In the genomic region with DNA sequence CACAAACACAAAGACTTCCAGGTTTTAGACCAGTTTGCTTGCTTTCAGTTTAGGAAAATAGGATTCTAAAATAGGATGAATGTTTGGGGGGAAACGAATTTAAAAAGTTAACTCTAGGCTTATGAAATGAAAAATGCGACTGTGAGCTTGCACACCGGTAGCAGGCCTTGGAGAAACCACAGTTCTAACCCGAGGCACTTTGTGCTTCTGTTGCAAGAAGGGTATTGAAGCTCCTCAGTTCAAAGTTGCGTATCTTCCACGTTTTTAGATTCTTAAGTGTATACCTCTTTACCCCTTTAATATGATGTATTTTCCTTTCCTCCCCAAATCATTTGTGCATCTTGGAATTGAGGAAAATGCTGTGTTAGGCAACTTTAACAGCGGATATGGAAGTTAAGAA, we compare ENCODE assay signal across 9 cellular contexts. TPM values are rescaled to one million over a fixed set of nuclear protein-coding genes. Genes with fewer than 3 reads are reported as not detected.
DNase-seq lines count a peak whose midpoint lies in the region; ATAC-seq and TF ChIP-seq lines count a peak whose summit lies in the region.
"Had no signal": no experiment of that assay in that cellular context is flagged by ENCODE, and none has a peak within 500 bp of the region (broad histone marks: within the 10 kb centered on the region; RNA-seq: fewer than 3 reads in every experiment).

No MANE protein-coding gene starts in this region.

- H3K36me3 ChIP-seq in NT2/D1 (ENCODE audit: insufficient read depth, insufficient read length, low read length): peaks cover 64% of the 10 kb centered on the region
- no peaks in the 10 kb centered on the region for H3K36me3 ChIP-seq in ectodermal cell (ENCODE audit: control insufficient read depth, insufficient read depth, low read length)
- peaks cover 3 to 6% of the 10 kb centered on the region in 2 donors for H3K36me3 ChIP-seq in psoas muscle (ENCODE audit: insufficient read depth in 1 of 2, low read depth in 1 of 2)

- no peaks in the 10 kb centered on the region for H3K9me3 ChIP-seq in NT2/D1 (ENCODE audit: insufficient read depth, low read length)
- H3K9me3 ChIP-seq in ectodermal cell (ENCODE audit: control insufficient read depth, low read length): no peaks in the 10 kb centered on the region
- no peaks in the 10 kb centered on the region for H3K9me3 ChIP-seq in psoas muscle

- H3K4me1 ChIP-seq in NT2/D1 (ENCODE audit: insufficient read depth, insufficient read length): peaks cover 7% of the 10 kb centered on the region
- peaks cover 27% of the 10 kb centered on the region for H3K4me1 ChIP-seq in ectodermal cell (ENCODE audit: control insufficient read depth, insufficient read depth, low read length)
- H3K4me1 ChIP-seq in psoas muscle: peaks cover 56% of the 10 kb centered on the region

- intact Hi-C loops in psoas muscle (cut with DNase I): loop anchor here in 1 of 2 donors (5.0 to 10.0 kb wide), 2 partner anchors 48 to 131 kb away; no protein-coding TSS in a partner anchor

- DNase-seq in EH (ENCODE audit: low read depth) (peak; percentile 7), NT2/D1 (ENCODE audit: low read depth, low spot score) (no peak), psoas muscle (no peak), SW480 (ENCODE audit: low spot score) (no peak), epidermal melanocyte (ENCODE audit: insufficient read length, low spot score) (no peak)
- DNase-seq: NCI-H748 treated with DMSO at 0.1 percent for 48 hours had no signal

- H3K27me3 ChIP-seq in NT2/D1 (ENCODE audit: insufficient read depth, insufficient read length): peaks cover 10% of the 10 kb centered on the region
- H3K27me3 ChIP-seq in ectodermal cell (ENCODE audit: control insufficient read depth, insufficient read depth, low read length, poor library complexity, severe bottlenecking): peaks cover 8% of the 10 kb centered on the region
- H3K27me3 ChIP-seq in psoas muscle (ENCODE audit: insufficient read depth in 3 of 3, low read length in 2 of 3): no peaks in the 10 kb centered on the region

- peak overlapping the region; percentile 63 for H3K9ac ChIP-seq in NT2/D1 (ENCODE audit: insufficient read length, low read depth)

- H3K4me3 ChIP-seq in NT2/D1 (ENCODE audit: insufficient read length, low read depth): peak overlapping the region; percentile 4
- H3K4me3 ChIP-seq in ectodermal cell (ENCODE audit: insufficient read depth, low read depth, low read length): peak overlapping the region; percentile 57
- peak overlapping the region; percentile 83 for H3K4me3 ChIP-seq in psoas muscle

- TF ChIP-seq CTCF in psoas muscle (IDR thresholded peaks at IDR 0.05): no peak

- ATAC-seq in psoas muscle: no peak
- no peak for ATAC-seq in HG03378 (IDR thresholded peaks at IDR 0.05; ENCODE audit: unreplicated experiment)
- ATAC-seq in HG02610 (IDR thresholded peaks at IDR 0.05; ENCODE audit: unreplicated experiment): no peak

- no peak overlapping the region for H3K27ac ChIP-seq in ectodermal cell (ENCODE audit: insufficient read depth, low read depth, low read length, poor library complexity, severe bottlenecking)
- H3K27ac ChIP-seq in psoas muscle: no peak overlapping the region

- WGBS in ectodermal cell, 2 experiments: 82 to 83% methylated on average over 7 of the region's 7 CpGs
- 83 to 93% (median 91%) methylated on average over 7 of the region's 7 CpGs for WGBS in psoas muscle, 3 donors

RNA-seq across cellular contexts. Expression of gene MRPS6, which starts 2.4 kb away (rescaled TPM):
- polyA plus RNA-seq in ectodermal cell (2013, experiment 1 of 4): 223 TPM
- 202 TPM for polyA plus RNA-seq in ectodermal cell (2013, experiment 2 of 4)
- polyA plus RNA-seq in ectodermal cell (2013, experiment 3 of 4): 180 TPM
- polyA plus RNA-seq in ectodermal cell (2013, experiment 4 of 4): 205 TPM
- 10 to 100 TPM; 38.8 to 92.9 (median 76.7) TPM for total RNA-seq in psoas muscle
- 100 to 1,000 TPM in 2 of 3 donors, 10 to 100 TPM in 1; 69.9 to 191 (median 116) TPM for polyA plus RNA-seq in psoas muscle

RNA-seq across cellular contexts. Expression of gene SLC5A3, which starts 2.4 kb away (rescaled TPM):
- 27.5 TPM for polyA plus RNA-seq in ectodermal cell (2013, experiment 1 of 4)
- polyA plus RNA-seq in ectodermal cell (2013, experiment 2 of 4): 32.6 TPM
- 19.9 TPM for polyA plus RNA-seq in ectodermal cell (2013, experiment 3 of 4)
- 24.0 TPM for polyA plus RNA-seq in ectodermal cell (2013, experiment 4 of 4)
- total RNA-seq in psoas muscle: 10 to 100 TPM in 1 of 4 donors, 1 to 10 TPM in 3; 2.6 to 12.8 (median 6.7) TPM
- polyA plus RNA-seq in psoas muscle: 10 to 100 TPM in 1 of 3 donors, 1 to 10 TPM in 1, under 1 TPM in 1; 0.70 to 17.2 (median 2.9) TPM

Comparison
In these comparisons a context has a peak if more than half of its experiments do, and no peak if none do; other contexts are left out.
1. H3K4me3 ChIP-seq: peak in every context shown above with its lines; median percentile 83 in psoas muscle; 57 in ectodermal cell; 4 in NT2/D1.